In genomic region chr10:100569687-100570517, GRCh38 we compare ENCODE assay signal across 11 cellular contexts. TPM values are rescaled to one million over a fixed set of nuclear protein-coding genes. Genes with fewer than 3 reads are reported as not detected.
DNase-seq lines count a peak whose midpoint lies in the region; ATAC-seq and TF ChIP-seq lines count a peak whose summit lies in the region.
"Had no signal": no experiment of that assay in that cellular context is flagged by ENCODE, and none has a peak within 500 bp of the region (broad histone marks: within the 10 kb centered on the region; RNA-seq: fewer than 3 reads in every experiment).

No MANE protein-coding gene starts in this region.

- no peaks in the 10 kb centered on the region for H3K4me1 Mint-ChIP-seq in activated T-cell treated with anti-CD3 and anti-CD28 coated beads, Interleukin-2, amount 50 U/mL, for 24 hours (ENCODE audit: low read depth)

- H3K9me3 ChIP-seq in iPS-18a (ENCODE audit: control insufficient read depth, low read depth, low read length) (no peaks in the 10 kb centered on the region), left ventricle myocardium inferior (replicated peaks) (no peaks in the 10 kb centered on the region)

- H3K4me1 ChIP-seq in iPS-18a (ENCODE audit: control insufficient read depth, low read depth, low read length) (peaks cover 4% of the 10 kb centered on the region), left ventricle myocardium inferior (no peaks in the 10 kb centered on the region)

- H3K27ac Mint-ChIP-seq in activated T-cell treated with anti-CD3 and anti-CD28 coated beads, Interleukin-2, amount 50 U/mL, for 24 hours, result no peak overlapping the region

- no peak overlapping the region for H3K4me3 Mint-ChIP-seq in activated T-cell treated with anti-CD3 and anti-CD28 coated beads, Interleukin-2, amount 50 U/mL, for 24 hours

- no peaks in the 10 kb centered on the region for H3K36me3 ChIP-seq in iPS-18a (ENCODE audit: control insufficient read depth, low read depth, low read length)
- H3K36me3 ChIP-seq in left ventricle myocardium inferior, result no peaks in the 10 kb centered on the region

- H3K27ac ChIP-seq in iPS-18a (ENCODE audit: low read length), result no peak overlapping the region
- no peak overlapping the region for H3K27ac ChIP-seq in left ventricle myocardium inferior (replicated peaks)

- peak; percentile 9 for DNase-seq in activated T-cell treated with anti-CD3 and anti-CD28 coated beads for 48 hours (ENCODE audit: low read depth)
- DNase-seq in activated T-cell treated with anti-CD3 and anti-CD28 coated beads, Interleukin-2, amount 50 U/mL, for 24 hours, result no peak
- peak; percentile 36 to 61 for DNase-seq in SHP77 (lab: John Stamatoyannopoulos, UW)
- peak; percentile 38 for DNase-seq in stimulated activated CD8-positive, alpha-beta memory T cell treated with anti-CD3 and anti-CD28 coated beads, Interleukin-4, amount 100 ng/mL, for 48 hours
- DNase-seq in posterior cingulate gyrus, result no peak
- DNase-seq in left ventricle myocardium inferior, result no peak
- DNase-seq: anterior cingulate cortex, mesenchymal stem cell, NCI-H2171 had no signal

- H3K27me3 ChIP-seq in iPS-18a (ENCODE audit: control insufficient read depth, insufficient read depth, low read length) (peaks cover 38% of the 10 kb centered on the region), left ventricle myocardium inferior (ENCODE audit: low read depth) (peaks cover 98% of the 10 kb centered on the region)

- H3K36me3 Mint-ChIP-seq in activated T-cell treated with anti-CD3 and anti-CD28 coated beads, Interleukin-2, amount 50 U/mL, for 24 hours (ENCODE audit: low read depth), result no peaks in the 10 kb centered on the region

- TF ChIP-seq CTCF in left ventricle myocardium inferior (IDR thresholded peaks at IDR 0.05; ENCODE audit: borderline replicate concordance), result no peak

- H3K4me3 ChIP-seq in iPS-18a (ENCODE audit: low read length), result peak overlapping the region; percentile 67
- H3K4me3 ChIP-seq in left ventricle myocardium inferior, result no peak overlapping the region

- ATAC-seq in HG02938 (IDR thresholded peaks at IDR 0.05; ENCODE audit: unreplicated experiment), result no peak

- peak overlapping the region; percentile 25 for H3K9ac ChIP-seq in iPS-18a (ENCODE audit: low read length)

- H3K27me3 Mint-ChIP-seq in activated T-cell treated with anti-CD3 and anti-CD28 coated beads, Interleukin-2, amount 50 U/mL, for 24 hours, result peaks cover 10% of the 10 kb centered on the region

- intact Hi-C loops in posterior cingulate gyrus (cut with DNase I), result no loop called here
- intact Hi-C loops in left ventricle myocardium inferior (cut with micrococcal nuclease), result no loop called here

- no peaks in the 10 kb centered on the region for H3K9me3 Mint-ChIP-seq in activated T-cell treated with anti-CD3 and anti-CD28 coated beads, Interleukin-2, amount 50 U/mL, for 24 hours

RNA-seq across cellular contexts. Expression of gene HIF1AN, which starts 34.2 kb away (rescaled TPM):
- 53.4 TPM for total RNA-seq in left ventricle myocardium inferior

RNA-seq across cellular contexts. Expression of gene NDUFB8, which starts 40.2 kb away (rescaled TPM):
- 430 TPM for total RNA-seq in left ventricle myocardium inferior

RNA-seq across cellular contexts. Expression of gene SEC31B, which starts 50.2 kb away (rescaled TPM):
- total RNA-seq in left ventricle myocardium inferior, result 8.8 TPM

Comparison
In these comparisons a context has a peak if more than half of its experiments do, and no peak if none do; other contexts are left out.
1. DNase-seq: peak in activated T-cell treated with anti-CD3 and anti-CD28 coated beads for 48 hours (single experiment), SHP77 (2 of 2) and stimulated activated CD8-positive, alpha-beta memory T cell treated with anti-CD3 and anti-CD28 coated beads, Interleukin-4, amount 100 ng/mL, for 48 hours (single experiment); none in activated T-cell treated with anti-CD3 and anti-CD28 coated beads, Interleukin-2, amount 50 U/mL, for 24 hours (single experiment), posterior cingulate gyrus (0 of 10) and left ventricle myocardium inferior (single experiment).